33 cellular contexts compared by ENCODE assay signal in the genomic region with DNA sequence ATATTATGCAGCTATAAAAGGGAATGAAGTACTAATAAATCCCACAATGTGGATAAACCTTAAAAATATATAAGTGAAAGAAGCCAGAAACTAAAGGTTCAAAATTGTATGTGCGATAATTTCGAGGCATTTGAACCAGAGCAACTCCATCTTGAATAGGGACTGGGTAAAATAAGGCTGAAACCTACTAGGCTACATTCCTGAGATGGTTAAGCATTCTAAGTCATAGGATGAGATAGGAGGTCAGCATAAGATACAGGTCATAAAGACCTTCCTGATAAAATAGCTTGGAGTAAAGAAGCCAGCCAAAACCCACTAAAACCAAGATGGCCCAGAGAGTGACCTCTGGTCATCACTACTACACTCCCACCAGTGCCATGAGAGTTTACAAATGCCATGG.
"Had no signal": no experiment of that assay in that cellular context is flagged by ENCODE, and none has a peak within 500 bp of the region (broad histone marks: within the 10 kb centered on the region; RNA-seq: fewer than 3 reads in every experiment).

No MANE protein-coding gene starts in this region.

- H3K27ac ChIP-seq: adrenal gland, body of pancreas, gastrocnemius medialis, heart left ventricle, WERI-Rb-1 had no signal

- H3K4me1 Mint-ChIP-seq: activated naive CD8-positive, alpha-beta T cell treated with anti-CD3 and anti-CD28 coated beads for 36 hours; activated naive CD8-positive, alpha-beta T cell treated with anti-CD3 and anti-CD28 coated beads, Interleukin-2, amount 50 U/mL, for 24 hours had no signal

- H3K36me3 ChIP-seq: adrenal gland, gastrocnemius medialis, heart left ventricle, WERI-Rb-1 had no signal

- DNase-seq: activated B cell treated with CpG ODN at 0.5 μM for 24 hours; activated CD4-positive, alpha-beta T cell treated with anti-CD3 and anti-CD28 coated beads for 48 hours; activated CD4-positive, alpha-beta T cell treated with anti-CD3 and anti-CD28 coated beads, Interleukin-2, amount 50 U/mL, for 1 hour; activated CD4-positive, alpha-beta T cell treated with anti-CD3 and anti-CD28 coated beads, Interleukin-2, amount 50 U/mL, for 48 hours; activated CD8-positive, alpha-beta memory T cell treated with anti-CD3 and anti-CD28 coated beads for 24 hours; activated CD8-positive, alpha-beta T cell treated with anti-CD3 and anti-CD28 coated beads for 36 hours; activated effector memory CD4-positive, alpha-beta T cell treated with anti-CD3 and anti-CD28 coated beads, Interleukin-2, amount 50 U/mL, for 16 hours; activated naive CD4-positive, alpha-beta T cell treated with anti-CD3 and anti-CD28 coated beads for 36 hours; activated naive CD8-positive, alpha-beta T cell treated with anti-CD3 and anti-CD28 coated beads for 36 hours; activated naive CD8-positive, alpha-beta T cell treated with anti-CD3 and anti-CD28 coated beads, Interleukin-2, amount 50 U/mL, for 24 hours; activated T-cell treated with anti-CD3 and anti-CD28 coated beads, Interleukin-2, amount 50 U/mL, for 4 hours; adrenal gland; amygdala; aorta; body of pancreas; caudate nucleus; cortex of kidney; dermis blood vessel endothelial cell; effector CD4-positive, alpha-beta T cell; effector memory CD8-positive, alpha-beta T cell; foreskin fibroblast; gastrocnemius medialis; glutamatergic neuron; heart left ventricle; T-helper 1 cell; T-helper 17 cell; T1000; WERI-Rb-1 had no signal

- ATAC-seq: activated CD4-positive, CD25-positive, alpha-beta regulatory T cell treated with anti-CD3 and anti-CD28 coated beads, Interleukin-2, amount 50 U/mL, for 24 hours; activated CD8-positive, alpha-beta T cell treated with anti-CD3 and anti-CD28 coated beads for 36 hours; activated naive CD8-positive, alpha-beta T cell treated with anti-CD3 and anti-CD28 coated beads, Interleukin-2, amount 50 U/mL, for 24 hours; activated T-cell treated with anti-CD3 and anti-CD28 coated beads, Interleukin-2, amount 50 U/mL, for 4 hours; body of pancreas; effector memory CD8-positive, alpha-beta T cell; gastrocnemius medialis; heart left ventricle; T-helper 17 cell had no signal

- H3K27ac Mint-ChIP-seq: activated B cell treated with CpG ODN at 0.5 μM for 24 hours; activated CD8-positive, alpha-beta T cell treated with anti-CD3 and anti-CD28 coated beads for 36 hours; activated naive CD4-positive, alpha-beta T cell treated with anti-CD3 and anti-CD28 coated beads for 36 hours; activated naive CD4-positive, alpha-beta T cell treated with anti-CD3 and anti-CD28 coated beads, Interleukin-2, amount 50 U/mL, for 24 hours; activated naive CD8-positive, alpha-beta T cell treated with anti-CD3 and anti-CD28 coated beads for 36 hours; activated naive CD8-positive, alpha-beta T cell treated with anti-CD3 and anti-CD28 coated beads, Interleukin-2, amount 50 U/mL, for 24 hours; activated T-helper 1 cell treated with anti-CD3 and anti-CD28 coated beads, Interleukin-12 subunit alpha, Interleukin-12 subunit beta, Interleukin-2, Interleukin-4 antibody, amounts not matched to agents 30 ng/mL and 10 ng/mL and 1 ng/mL, durations not matched to agents 14 hours and 24 hours and 36 hours; activated T-helper 2 cell treated with anti-CD3 and anti-CD28 coated beads, Interferon-gamma antibody, Interleukin-2, Interleukin-4, amounts not matched to agents 10 μg/mL and 5 μg/mL and 100 μg/mL, durations not matched to agents 14 hours and 24 hours and 36 hours; effector memory CD8-positive, alpha-beta T cell; T-helper 17 cell; T-helper 2 cell treated with Interferon-gamma antibody and Interleukin-4, amounts not matched to agents 5 μg/mL and 100 μg/mL, for 36 hours had no signal

- H3K9me3 ChIP-seq: adrenal gland, body of pancreas, gastrocnemius medialis, heart left ventricle had no signal

- H3K36me3 Mint-ChIP-seq: activated naive CD4-positive, alpha-beta T cell treated with anti-CD3 and anti-CD28 coated beads, Interleukin-2, amount 50 U/mL, for 24 hours; activated naive CD8-positive, alpha-beta T cell treated with anti-CD3 and anti-CD28 coated beads for 36 hours had no signal

- H3K9me3 Mint-ChIP-seq: activated B cell treated with CpG ODN at 0.5 μM for 24 hours; activated CD8-positive, alpha-beta T cell treated with anti-CD3 and anti-CD28 coated beads for 36 hours; activated naive CD4-positive, alpha-beta T cell treated with anti-CD3 and anti-CD28 coated beads for 36 hours; activated naive CD4-positive, alpha-beta T cell treated with anti-CD3 and anti-CD28 coated beads, Interleukin-2, amount 50 U/mL, for 24 hours; activated naive CD8-positive, alpha-beta T cell treated with anti-CD3 and anti-CD28 coated beads for 36 hours; activated naive CD8-positive, alpha-beta T cell treated with anti-CD3 and anti-CD28 coated beads, Interleukin-2, amount 50 U/mL, for 24 hours; activated T-cell treated with anti-CD3 and anti-CD28 coated beads, Interleukin-2, amount 50 U/mL, for 4 hours; activated T-helper 1 cell treated with anti-CD3 and anti-CD28 coated beads, Interleukin-12 subunit alpha, Interleukin-12 subunit beta, Interleukin-2, Interleukin-4 antibody, amounts not matched to agents 30 ng/mL and 10 ng/mL and 1 ng/mL, durations not matched to agents 14 hours and 24 hours and 36 hours; activated T-helper 2 cell treated with anti-CD3 and anti-CD28 coated beads, Interferon-gamma antibody, Interleukin-2, Interleukin-4, amounts not matched to agents 10 μg/mL and 5 μg/mL and 100 μg/mL, durations not matched to agents 14 hours and 24 hours and 36 hours; effector memory CD8-positive, alpha-beta T cell; T-helper 2 cell treated with Interferon-gamma antibody and Interleukin-4, amounts not matched to agents 5 μg/mL and 100 μg/mL, for 36 hours had no signal

- H3K4me3 ChIP-seq: adrenal gland, body of pancreas, gastrocnemius medialis, heart left ventricle had no signal

- H3K4me3 Mint-ChIP-seq: activated B cell treated with CpG ODN at 0.5 μM for 24 hours; activated CD8-positive, alpha-beta T cell treated with anti-CD3 and anti-CD28 coated beads for 36 hours; activated naive CD4-positive, alpha-beta T cell treated with anti-CD3 and anti-CD28 coated beads for 36 hours; activated naive CD4-positive, alpha-beta T cell treated with anti-CD3 and anti-CD28 coated beads, Interleukin-2, amount 50 U/mL, for 24 hours; activated naive CD8-positive, alpha-beta T cell treated with anti-CD3 and anti-CD28 coated beads for 36 hours; activated naive CD8-positive, alpha-beta T cell treated with anti-CD3 and anti-CD28 coated beads, Interleukin-2, amount 50 U/mL, for 24 hours; activated T-cell treated with anti-CD3 and anti-CD28 coated beads, Interleukin-2, amount 50 U/mL, for 4 hours; activated T-helper 1 cell treated with anti-CD3 and anti-CD28 coated beads, Interleukin-12 subunit alpha, Interleukin-12 subunit beta, Interleukin-2, Interleukin-4 antibody, amounts not matched to agents 30 ng/mL and 10 ng/mL and 1 ng/mL, durations not matched to agents 14 hours and 24 hours and 36 hours; effector memory CD8-positive, alpha-beta T cell; T-helper 17 cell; T-helper 2 cell treated with Interferon-gamma antibody and Interleukin-4, amounts not matched to agents 5 μg/mL and 100 μg/mL, for 36 hours had no signal

- H3K4me1 ChIP-seq: adrenal gland had no signal
